ENCODE assay signal across 16 cellular contexts in genomic region chr13:41985788-41986508, GRCh38.
DNase-seq lines count a peak whose midpoint lies in the region; ATAC-seq lines count a peak whose summit lies in the region.
"Had no signal": no experiment of that assay in that cellular context is flagged by ENCODE, and none has a peak within 500 bp of the region (broad histone marks: within the 10 kb centered on the region; RNA-seq: fewer than 3 reads in every experiment).

No MANE protein-coding gene starts in this region.

- no peak overlapping the region for H3K9ac ChIP-seq in adipocyte (ENCODE audit: low read length)

- ATAC-seq in HG02840 (IDR thresholded peaks at IDR 0.05; ENCODE audit: low FRiP score, unreplicated experiment), result no peak

- H3K9me3 ChIP-seq in adipocyte (ENCODE audit: control insufficient read depth, low read length), result no peaks in the 10 kb centered on the region
- H3K9me3 ChIP-seq: Caco-2, esophagus muscularis mucosa had no signal

- peaks cover 7% of the 10 kb centered on the region for H3K4me1 Mint-ChIP-seq in activated T-cell treated with anti-CD3 and anti-CD28 coated beads, Interleukin-2, amount 50 U/mL, for 24 hours (ENCODE audit: low read depth)
- H3K4me1 Mint-ChIP-seq: activated naive CD4-positive, alpha-beta T cell treated with anti-CD3 and anti-CD28 coated beads, Interleukin-2, amount 10 ng/mL, durations not matched to agents 7 days and 5 days; memory B cell had no signal

- H3K4me1 ChIP-seq in adipocyte (ENCODE audit: control insufficient read depth, insufficient read depth, low read length), result peaks cover 2% of the 10 kb centered on the region
- H3K4me1 ChIP-seq: Caco-2, esophagus muscularis mucosa had no signal

- no peak overlapping the region for H3K27ac Mint-ChIP-seq in activated T-cell treated with anti-CD3 and anti-CD28 coated beads, Interleukin-2, amount 50 U/mL, for 24 hours
- H3K27ac Mint-ChIP-seq: activated naive CD4-positive, alpha-beta T cell treated with anti-CD3 and anti-CD28 coated beads, Interleukin-2, amount 10 ng/mL, durations not matched to agents 7 days and 5 days; memory B cell had no signal

- DNase-seq in COLO829 (ENCODE audit: low spot score) (peak; percentile 20), HS-27A (ENCODE audit: low read depth) (peak; percentile 74), adipocyte (ENCODE audit: low read depth) (peak; percentile 45), kidney tubule cell (ENCODE audit: low spot score) (peak; percentile 43), NCI-H1694 (lab: John Stamatoyannopoulos, UW) (no peak)
- DNase-seq in activated T-cell treated with anti-CD3 and anti-CD28 coated beads, Interleukin-2, amount 50 U/mL, for 24 hours, result no peak
- DNase-seq: activated naive CD4-positive, alpha-beta T cell treated with anti-CD3 and anti-CD28 coated beads, Interleukin-2, amount 10 ng/mL, durations not matched to agents 7 days and 5 days; Caco-2; cerebellar nuclear complex; NCI-H1436; NCI-H526 treated with DMSO at 0.1 percent for 48 hours; SHP77 had no signal

- H3K4me3 Mint-ChIP-seq in activated T-cell treated with anti-CD3 and anti-CD28 coated beads, Interleukin-2, amount 50 U/mL, for 24 hours, result no peak overlapping the region
- H3K4me3 Mint-ChIP-seq: activated naive CD4-positive, alpha-beta T cell treated with anti-CD3 and anti-CD28 coated beads, Interleukin-2, amount 10 ng/mL, durations not matched to agents 7 days and 5 days; memory B cell had no signal

- no peaks in the 10 kb centered on the region for H3K36me3 Mint-ChIP-seq in activated T-cell treated with anti-CD3 and anti-CD28 coated beads, Interleukin-2, amount 50 U/mL, for 24 hours (ENCODE audit: low read depth)
- H3K36me3 Mint-ChIP-seq: activated naive CD4-positive, alpha-beta T cell treated with anti-CD3 and anti-CD28 coated beads, Interleukin-2, amount 10 ng/mL, durations not matched to agents 7 days and 5 days had no signal

- H3K27me3 ChIP-seq in adipocyte (replicated peaks; ENCODE audit: control insufficient read depth, insufficient read depth, low read length), result no peaks in the 10 kb centered on the region
- H3K27me3 ChIP-seq: esophagus muscularis mucosa had no signal

- no peaks in the 10 kb centered on the region for H3K36me3 ChIP-seq in adipocyte (ENCODE audit: control insufficient read depth, insufficient read depth, low read length, severe bottlenecking)
- H3K36me3 ChIP-seq: esophagus muscularis mucosa had no signal

- no peaks in the 10 kb centered on the region for H3K9me3 Mint-ChIP-seq in activated T-cell treated with anti-CD3 and anti-CD28 coated beads, Interleukin-2, amount 50 U/mL, for 24 hours
- H3K9me3 Mint-ChIP-seq: activated naive CD4-positive, alpha-beta T cell treated with anti-CD3 and anti-CD28 coated beads, Interleukin-2, amount 10 ng/mL, durations not matched to agents 7 days and 5 days; memory B cell had no signal

- H3K4me3 ChIP-seq in adipocyte (ENCODE audit: low read length), result no peak overlapping the region
- H3K4me3 ChIP-seq: esophagus muscularis mucosa, skin epidermis had no signal

- peaks cover 6% of the 10 kb centered on the region for H3K27me3 Mint-ChIP-seq in activated T-cell treated with anti-CD3 and anti-CD28 coated beads, Interleukin-2, amount 50 U/mL, for 24 hours

Comparison
In these comparisons a context has a peak if more than half of its experiments do, and no peak if none do; other contexts are left out.
1. DNase-seq: peak in COLO829 (single experiment), HS-27A (single experiment), adipocyte (single experiment) and kidney tubule cell (single experiment); none in NCI-H1694 (single experiment) and activated T-cell treated with anti-CD3 and anti-CD28 coated beads, Interleukin-2, amount 50 U/mL, for 24 hours (single experiment).